ENCODE assay signal across 1 cellular context in genomic region chr17:81808778-81809555, GRCh38.
A peak's percentile ranks its signal among the peaks of the same experiment; 100 is the strongest.
TF ChIP-seq lines count a peak whose summit lies in the region.

No MANE protein-coding gene starts in this region.

TF ChIP-seq in K562, 482 proteins besides CTCF, POLR2A, EP300 and RAD21 (continued from another document):
- TF ChIP-seq CBX1 (IDR thresholded peaks at IDR 0.05; ENCODE audit: low read depth) (no peak), SRSF7 (optimal IDR thresholded peaks at IDR 0.05; ENCODE audit: low read depth, low read length) (no peak), SMAD4 (CRISPR knock-in tag; conservative IDR thresholded peaks at IDR 0.05) (peak; percentile 97), CXXC5 (CRISPR knock-in tag; IDR thresholded peaks at IDR 0.05) (no peak), CBX3 (IDR thresholded peaks at IDR 0.05; ENCODE audit: borderline replicate concordance in 1 of 2, low read length in 2 of 2) (peak in 1 of 2 experiments; percentile 31; a peak in 1 of 3 replicates), HNRNPUL1 (IDR thresholded peaks at IDR 0.05; ENCODE audit: low read length) (no peak), BCOR (IDR thresholded peaks at IDR 0.05) (no peak), ZFP30 (CRISPR knock-in tag; IDR thresholded peaks at IDR 0.05; ENCODE audit: borderline replicate concordance) (no peak), PKNOX1 (IDR thresholded peaks at IDR 0.05) (peak; percentile 19; the same call in 1 of the 2 replicates)
